27 cellular contexts compared by ENCODE assay signal in genomic region chr2:220275454-220275853, GRCh38.
A peak's percentile ranks its signal among the peaks of the same experiment; 100 is the strongest.
DNase-seq lines count a peak whose midpoint lies in the region; ATAC-seq, FAIRE-seq and TF ChIP-seq lines count a peak whose summit lies in the region.
"Had no signal": no experiment of that assay in that cellular context is flagged by ENCODE, and none has a peak within 500 bp of the region (broad histone marks: within the 10 kb centered on the region; RNA-seq: fewer than 3 reads in every experiment).

No MANE protein-coding gene starts in this region.

- TF ChIP-seq POLR2A in H54 (IDR thresholded peaks at IDR 0.05; ENCODE audit: low read depth, low read length) = no peak

- H3K27ac Mint-ChIP-seq in CD14-positive monocyte = no peak overlapping the region
- H3K27ac Mint-ChIP-seq: activated CD4-positive, alpha-beta T cell treated with anti-CD3 and anti-CD28 coated beads for 36 hours; activated CD8-positive, alpha-beta T cell treated with anti-CD3 and anti-CD28 coated beads for 36 hours; activated naive CD4-positive, alpha-beta T cell treated with anti-CD3 and anti-CD28 coated beads, Interleukin-2, amount 50 U/mL, for 24 hours; H9; naive thymus-derived CD8-positive, alpha-beta T cell had no signal

- H3K9me3 ChIP-seq in RWPE2 (ENCODE audit: severe bottlenecking) = no peaks in the 10 kb centered on the region
- no peaks in the 10 kb centered on the region for H3K9me3 ChIP-seq in hepatocyte (ENCODE audit: low read depth)
- H3K9me3 ChIP-seq: BLaER1 treated with 17β-estradiol and CSF1 and Interleukin-3, amounts not matched to agents 10 nM and 100 nM; psoas muscle; tibial artery had no signal

- no peaks in the 10 kb centered on the region for H3K9me2 ChIP-seq in hepatocyte (replicated peaks; ENCODE audit: insufficient read depth)

- no peaks in the 10 kb centered on the region for H3K79me2 ChIP-seq in hepatocyte

- H3K27me3 ChIP-seq in RWPE2 (ENCODE audit: insufficient read depth, poor library complexity, severe bottlenecking) = no peaks in the 10 kb centered on the region
- H3K27me3 ChIP-seq in hepatocyte = no peaks in the 10 kb centered on the region
- H3K27me3 ChIP-seq: BLaER1 treated with 17β-estradiol and CSF1 and Interleukin-3, amounts not matched to agents 10 nM and 100 nM; tibial artery had no signal

- TF ChIP-seq CTCF in RWPE2 (IDR thresholded peaks at IDR 0.05; ENCODE audit: poor library complexity, severe bottlenecking) (no peak), CD14-positive monocyte (IDR thresholded peaks at IDR 0.05) (no peak), hepatocyte (IDR thresholded peaks at IDR 0.05; ENCODE audit: poor library complexity) (no peak)

- peaks cover 0 to 3% (median 2%) of the 10 kb centered on the region in 3 donors for H3K27me3 Mint-ChIP-seq in CD14-positive monocyte (ENCODE audit: low read depth in 3 of 3)
- H3K27me3 Mint-ChIP-seq: activated CD4-positive, alpha-beta T cell treated with anti-CD3 and anti-CD28 coated beads for 36 hours; activated CD8-positive, alpha-beta T cell treated with anti-CD3 and anti-CD28 coated beads for 36 hours had no signal

- H3K36me3 ChIP-seq in RWPE2 (ENCODE audit: low read depth) = no peaks in the 10 kb centered on the region
- H3K36me3 ChIP-seq in hepatocyte (replicated peaks; ENCODE audit: insufficient read depth, low read depth) = no peaks in the 10 kb centered on the region
- H3K36me3 ChIP-seq: BLaER1 treated with 17β-estradiol and CSF1 and Interleukin-3, amounts not matched to agents 10 nM and 100 nM; tibial artery had no signal

- in situ Hi-C loops in KBM-7 (cut with MboI; ENCODE audit: low pct_unique_long_range_greater_than_20kb, low sequenced_read_pairs) = no loop called here

- H3K4me1 Mint-ChIP-seq in CD14-positive monocyte = no peaks in the 10 kb centered on the region
- H3K4me1 Mint-ChIP-seq: activated CD4-positive, alpha-beta T cell treated with anti-CD3 and anti-CD28 coated beads for 36 hours; activated naive CD4-positive, alpha-beta T cell treated with anti-CD3 and anti-CD28 coated beads, Interleukin-2, amount 50 U/mL, for 24 hours; H9; naive thymus-derived CD8-positive, alpha-beta T cell had no signal

- WGBS in hepatocyte (ENCODE audit: low lambda C conversion rate, missing lambda C conversion rate) = 97% methylated on average over 3 of the region's 3 CpGs

- H3K4me3 Mint-ChIP-seq in CD14-positive monocyte = no peak overlapping the region
- H3K4me3 Mint-ChIP-seq: activated CD4-positive, alpha-beta T cell treated with anti-CD3 and anti-CD28 coated beads for 36 hours; activated CD8-positive, alpha-beta T cell treated with anti-CD3 and anti-CD28 coated beads for 36 hours; activated naive CD4-positive, alpha-beta T cell treated with anti-CD3 and anti-CD28 coated beads, Interleukin-2, amount 50 U/mL, for 24 hours; H9; naive thymus-derived CD8-positive, alpha-beta T cell had no signal

- H3K27ac ChIP-seq in RWPE2 (ENCODE audit: poor library complexity, severe bottlenecking) = peak overlapping the region; percentile 97
- no peak overlapping the region for H3K27ac ChIP-seq in hepatocyte
- H3K27ac ChIP-seq: BLaER1 treated with 17β-estradiol and CSF1 and Interleukin-3, amounts not matched to agents 10 nM and 100 nM; psoas muscle; tibial artery had no signal

- H3K4me3 ChIP-seq in RWPE2 (ENCODE audit: severe bottlenecking) (no peak overlapping the region), hepatocyte (no peak overlapping the region)
- H3K4me3 ChIP-seq: BLaER1 treated with 17β-estradiol and CSF1 and Interleukin-3, amounts not matched to agents 10 nM and 100 nM; psoas muscle; tibial artery had no signal

- H3K36me3 Mint-ChIP-seq in CD14-positive monocyte = no peaks in the 10 kb centered on the region
- H3K36me3 Mint-ChIP-seq: activated naive CD4-positive, alpha-beta T cell treated with anti-CD3 and anti-CD28 coated beads, Interleukin-2, amount 50 U/mL, for 24 hours; naive thymus-derived CD8-positive, alpha-beta T cell had no signal

- H3K4me2 ChIP-seq in hepatocyte = no peak overlapping the region
- H3K4me2 ChIP-seq: BLaER1 treated with 17β-estradiol and CSF1 and Interleukin-3, amounts not matched to agents 10 nM and 100 nM had no signal

- no peak overlapping the region for H2AFZ ChIP-seq in hepatocyte

- ATAC-seq in RWPE2 (ENCODE audit: low read depth) (peak; percentile 39), HG02798 (IDR thresholded peaks at IDR 0.05; ENCODE audit: poor library complexity, unreplicated experiment) (no peak)
- ATAC-seq: activated CD4-positive, alpha-beta T cell treated with anti-CD3 and anti-CD28 coated beads for 36 hours; activated CD8-positive, alpha-beta T cell treated with anti-CD3 and anti-CD28 coated beads for 36 hours; naive thymus-derived CD8-positive, alpha-beta T cell; Panc1; psoas muscle had no signal

- intact Hi-C loops in CD14-positive monocyte (cut with micrococcal nuclease) = no loop called here

- peaks cover 74% of the 10 kb centered on the region for H3K4me1 ChIP-seq in RWPE2 (ENCODE audit: insufficient read depth, poor library complexity, severe bottlenecking)
- peaks cover 28% of the 10 kb centered on the region for H3K4me1 ChIP-seq in hepatocyte (ENCODE audit: insufficient read depth)
- H3K4me1 ChIP-seq: BLaER1 treated with 17β-estradiol and CSF1 and Interleukin-3, amounts not matched to agents 10 nM and 100 nM; psoas muscle had no signal

- H4K20me1 ChIP-seq in hepatocyte (ENCODE audit: insufficient read depth, poor library complexity, severe bottlenecking) = no peaks in the 10 kb centered on the region
- H4K20me1 ChIP-seq: BLaER1 treated with 17β-estradiol and CSF1 and Interleukin-3, amounts not matched to agents 10 nM and 100 nM had no signal

- peak; percentile 70 for FAIRE-seq in H54 (lab: Jason Lieb, UNC)

- DNase-seq in AG08395 (ENCODE audit: low spot score) (peak; percentile 4), H54 (ENCODE audit: insufficient read length, low spot score) (peak; percentile 13), RWPE2 (ENCODE audit: low spot score) (no peak), kidney tubule cell (ENCODE audit: low spot score) (peak; percentile 77), CD14-positive monocyte (ENCODE audit: low spot score) (no peak), KBM-7 (no peak), hepatocyte (ENCODE audit: low spot score) (no peak)
- DNase-seq: activated CD4-positive, alpha-beta T cell treated with anti-CD3 and anti-CD28 coated beads for 36 hours; activated CD8-positive, alpha-beta T cell treated with anti-CD3 and anti-CD28 coated beads for 36 hours; amniotic stem cell; DMS79 treated with DMSO at 0.1 percent for 48 hours; glutamatergic neuron; H9; midbrain; naive thymus-derived CD8-positive, alpha-beta T cell; NCI-H146; nucleus accumbens; psoas muscle; SIG-M5; stimulated activated CD4-positive, alpha-beta T cell treated with anti-CD3 and anti-CD28 coated beads, Interleukin-15, amount 100 ng/mL, for 24 hours; stimulated activated CD4-positive, alpha-beta T cell treated with anti-CD3 and anti-CD28 coated beads, Interleukin-4, amount 100 ng/mL, for 4 hours; T-helper 9 cell; tibial artery had no signal

- H3K9me3 Mint-ChIP-seq in CD14-positive monocyte = peaks cover 0 to 8% (median 2%) of the 10 kb centered on the region in 7 donors
- H3K9me3 Mint-ChIP-seq: activated CD8-positive, alpha-beta T cell treated with anti-CD3 and anti-CD28 coated beads for 36 hours had no signal

Comparison
In these comparisons a context has a peak if more than half of its experiments do, and no peak if none do; other contexts are left out.
1. DNase-seq: peak in AG08395 (single experiment), H54 (single experiment) and kidney tubule cell (single experiment); none in RWPE2 (single experiment), CD14-positive monocyte (single experiment), KBM-7 (single experiment) and hepatocyte (single experiment).